ENCODE assay signal across 25 cellular contexts in the genomic region with DNA sequence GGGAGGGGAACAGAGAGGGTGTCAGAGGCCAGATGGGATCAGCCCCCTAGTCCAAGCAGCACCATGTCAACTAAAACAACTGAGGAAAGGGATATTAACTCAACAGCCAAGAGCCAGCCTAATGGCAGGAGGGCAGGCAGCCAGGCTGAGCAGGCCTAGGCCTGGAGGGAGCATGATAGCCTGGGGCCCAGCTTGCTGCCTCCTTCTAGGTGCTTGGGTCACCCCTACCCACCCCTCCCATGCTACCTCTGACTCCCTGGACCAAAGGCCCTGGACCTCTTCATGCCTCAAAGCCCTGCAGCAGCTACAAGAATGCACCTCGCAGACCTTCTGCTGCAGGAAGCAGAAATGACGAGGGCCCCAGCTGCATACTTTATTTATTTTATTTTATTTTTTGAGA. TPM values are rescaled to one million over a fixed set of nuclear protein-coding genes. Genes with fewer than 3 reads are reported as not detected.
DNase-seq lines count a peak whose midpoint lies in the region; ATAC-seq and TF ChIP-seq lines count a peak whose summit lies in the region.
"Had no signal": no experiment of that assay in that cellular context is flagged by ENCODE, and none has a peak within 500 bp of the region (broad histone marks: within the 10 kb centered on the region; RNA-seq: fewer than 3 reads in every experiment).

No MANE protein-coding gene starts in this region.

- no peak overlapping the region for H2BK5ac ChIP-seq in H9 (ENCODE audit: insufficient read length, low read length)

- no peak for ATAC-seq in heart right ventricle
- no peak for ATAC-seq in sciatic nerve
- no peak for ATAC-seq in mucosa of descending colon
- ATAC-seq in effector memory CD8-positive, alpha-beta T cell (replicated peaks): no peak
- ATAC-seq: activated T-cell treated with anti-CD3 and anti-CD28 coated beads, Interleukin-2, amount 50 U/mL, for 4 hours; HCT116; HepG2; stimulated activated memory B cell treated with anti-CD40 and anti-IgM and Interleukin-4, amounts not matched to agents 10 μg/mL and 1 μg/mL and 100 μg/mL, for 72 hours had no signal

- H3K79me1 ChIP-seq in H9 (ENCODE audit: insufficient read depth, low read depth, low read length, poor library complexity, severe bottlenecking): no peaks in the 10 kb centered on the region

- H2AK5ac ChIP-seq in H9 (ENCODE audit: insufficient read length, low read length): no peak overlapping the region

- no peak overlapping the region for H3K56ac ChIP-seq in H9 (ENCODE audit: insufficient read length, low read depth, low read length)

- H3T11ph ChIP-seq in H9 (ENCODE audit: low read length): no peak overlapping the region

- peaks cover 8% of the 10 kb centered on the region for H3K27me3 Mint-ChIP-seq in H9 (ENCODE audit: low read depth)
- no peaks in the 10 kb centered on the region for H3K27me3 Mint-ChIP-seq in effector memory CD8-positive, alpha-beta T cell
- H3K27me3 Mint-ChIP-seq: CD4-positive, CD25-positive, alpha-beta regulatory T cell had no signal

- H3K9me3 Mint-ChIP-seq in H9: no peaks in the 10 kb centered on the region
- no peaks in the 10 kb centered on the region for H3K9me3 Mint-ChIP-seq in effector memory CD8-positive, alpha-beta T cell
- H3K9me3 Mint-ChIP-seq: activated naive CD4-positive, alpha-beta T cell treated with anti-CD3 and anti-CD28 coated beads for 36 hours; activated T-cell treated with anti-CD3 and anti-CD28 coated beads, Interleukin-2, amount 50 U/mL, for 4 hours; CD4-positive, CD25-positive, alpha-beta regulatory T cell; stimulated activated memory B cell treated with anti-CD40 and anti-IgM and Interleukin-4, amounts not matched to agents 10 μg/mL and 1 μg/mL and 100 μg/mL, for 72 hours had no signal

- H3K27ac Mint-ChIP-seq in H9: no peak overlapping the region
- no peak overlapping the region for H3K27ac Mint-ChIP-seq in effector memory CD8-positive, alpha-beta T cell
- H3K27ac Mint-ChIP-seq: activated naive CD4-positive, alpha-beta T cell treated with anti-CD3 and anti-CD28 coated beads for 36 hours; CD4-positive, CD25-positive, alpha-beta regulatory T cell; stimulated activated memory B cell treated with anti-CD40 and anti-IgM and Interleukin-4, amounts not matched to agents 10 μg/mL and 1 μg/mL and 100 μg/mL, for 72 hours had no signal

- H3K4me3 Mint-ChIP-seq in H9: no peak overlapping the region
- H3K4me3 Mint-ChIP-seq in effector memory CD8-positive, alpha-beta T cell: no peak overlapping the region
- H3K4me3 Mint-ChIP-seq: activated naive CD4-positive, alpha-beta T cell treated with anti-CD3 and anti-CD28 coated beads for 36 hours; activated T-cell treated with anti-CD3 and anti-CD28 coated beads, Interleukin-2, amount 50 U/mL, for 4 hours; CD4-positive, CD25-positive, alpha-beta regulatory T cell; stimulated activated memory B cell treated with anti-CD40 and anti-IgM and Interleukin-4, amounts not matched to agents 10 μg/mL and 1 μg/mL and 100 μg/mL, for 72 hours had no signal

- no peak overlapping the region for H3K23ac ChIP-seq in H9 (ENCODE audit: insufficient read length, low read depth, low read length)

- peaks cover 23 to 40% of the 10 kb centered on the region in 2 experiments for H3K4me1 Mint-ChIP-seq in H9
- H3K4me1 Mint-ChIP-seq in effector memory CD8-positive, alpha-beta T cell (ENCODE audit: low read depth in 2 of 2): no peaks in the 10 kb centered on the region
- H3K4me1 Mint-ChIP-seq: CD4-positive, CD25-positive, alpha-beta regulatory T cell; stimulated activated memory B cell treated with anti-CD40 and anti-IgM and Interleukin-4, amounts not matched to agents 10 μg/mL and 1 μg/mL and 100 μg/mL, for 72 hours had no signal

- no peaks in the 10 kb centered on the region for H3K9me3 ChIP-seq in H9 (ENCODE audit: control insufficient read depth, low read depth, low read length)
- no peaks in the 10 kb centered on the region for H3K9me3 ChIP-seq in heart right ventricle
- H3K9me3 ChIP-seq in mucosa of descending colon: no peaks in the 10 kb centered on the region
- H3K9me3 ChIP-seq: neutrophil had no signal

- H4K20me1 ChIP-seq in H9 (ENCODE audit: control insufficient read depth, insufficient read depth, insufficient read length): no peaks in the 10 kb centered on the region

- no peak overlapping the region for H2BK120ac ChIP-seq in H9 (ENCODE audit: low read depth, low read length, poor library complexity, severe bottlenecking)

- no peak overlapping the region for H2BK20ac ChIP-seq in H9 (ENCODE audit: low read depth, low read length, poor library complexity, severe bottlenecking)

- H3K9ac ChIP-seq in H9 (ENCODE audit: extremely low read depth, insufficient read length, low read length): no peak overlapping the region

- no peaks in the 10 kb centered on the region for H3K79me2 ChIP-seq in H9 (ENCODE audit: insufficient read depth, low read length)

- H2BK12ac ChIP-seq in H9 (ENCODE audit: insufficient read length, low read depth, low read length): no peak overlapping the region

- intact Hi-C loops in heart right ventricle (cut with DNase I) (no loop called here), sciatic nerve (cut with DNase I) (no loop called here), mucosa of descending colon (cut with DNase I, micrococcal nuclease) (no loop called here)

- H3K14ac ChIP-seq in H9 (ENCODE audit: insufficient read depth, low read length): no peak overlapping the region; the same call in 1 of the 2 replicates

- H3K4me1 ChIP-seq in H9 (ENCODE audit: insufficient read depth, low read length) (peaks cover 3% of the 10 kb centered on the region; the same call in 1 of the 2 replicates), heart right ventricle (peaks cover 5 to 91% (median 45%) of the 10 kb centered on the region in 9 donors), mucosa of descending colon (ENCODE audit: low read depth) (no peaks in the 10 kb centered on the region)

- no peak overlapping the region for H3K4ac ChIP-seq in H9 (ENCODE audit: low read depth, low read length)

- no peak overlapping the region for H3K27ac ChIP-seq in H9 (ENCODE audit: insufficient read length, low read depth, low read length)
- H3K27ac ChIP-seq in heart right ventricle: peak overlapping the region in 7 of 10 donors; percentile 9 to 87 (median 80)
- H3K27ac ChIP-seq: HL-60, neutrophil had no signal

- no peaks in the 10 kb centered on the region for H3K36me3 Mint-ChIP-seq in H9 (ENCODE audit: insufficient read depth in 1 of 3, low read depth in 3 of 3)
- H3K36me3 Mint-ChIP-seq in effector memory CD8-positive, alpha-beta T cell (ENCODE audit: insufficient read depth): no peaks in the 10 kb centered on the region
- H3K36me3 Mint-ChIP-seq: CD4-positive, CD25-positive, alpha-beta regulatory T cell; stimulated activated memory B cell treated with anti-CD40 and anti-IgM and Interleukin-4, amounts not matched to agents 10 μg/mL and 1 μg/mL and 100 μg/mL, for 72 hours had no signal

- no peak for TF ChIP-seq CTCF in H9 (conservative IDR thresholded peaks at IDR 0.05)
- TF ChIP-seq CTCF in heart right ventricle (IDR thresholded peaks at IDR 0.05): no peak
- no peak for TF ChIP-seq CTCF in mucosa of descending colon (IDR thresholded peaks at IDR 0.05)

- H3K36me3 ChIP-seq in heart right ventricle: no peaks in the 10 kb centered on the region
- no peaks in the 10 kb centered on the region for H3K36me3 ChIP-seq in mucosa of descending colon (ENCODE audit: low read depth)
- H3K36me3 ChIP-seq: neutrophil had no signal

- H3K18ac ChIP-seq in H9 (ENCODE audit: insufficient read length, low read depth, low read length): no peak overlapping the region

- H3K23me2 ChIP-seq in H9 (ENCODE audit: insufficient read length, low read depth, low read length, poor library complexity, severe bottlenecking): no peaks in the 10 kb centered on the region

- peak; percentile 13 for DNase-seq in 8988T
- DNase-seq in H9: peak; percentile 16
- no peak for DNase-seq in heart right ventricle
- DNase-seq in sciatic nerve (ENCODE audit: low spot score): peak; percentile 34
- no peak for DNase-seq in mucosa of descending colon
- DNase-seq in effector memory CD8-positive, alpha-beta T cell: no peak
- no peak for DNase-seq in NCI-H1694 (lab: John Stamatoyannopoulos, UW)
- DNase-seq: activated naive CD4-positive, alpha-beta T cell treated with anti-CD3 and anti-CD28 coated beads for 36 hours; activated T-cell treated with anti-CD3 and anti-CD28 coated beads, Interleukin-2, amount 50 U/mL, for 4 hours; amygdala; CD4-positive, CD25-positive, alpha-beta regulatory T cell; kidney glomerular epithelial cell; mammary epithelial cell; NCI-H748 treated with DMSO at 0.1 percent for 48 hours; stimulated activated CD4-positive, alpha-beta T cell treated with anti-CD3 and anti-CD28 coated beads, Interleukin-4, amount 100 ng/mL, for 1 hour; SW 1271; T1000 had no signal

- no peak overlapping the region for H2BK15ac ChIP-seq in H9 (ENCODE audit: low read depth, low read length)

- no peak overlapping the region for H3K4me2 ChIP-seq in H9 (ENCODE audit: insufficient read depth, insufficient read length, low read length)

- H3K4me3 ChIP-seq in heart right ventricle (no peak overlapping the region), mucosa of descending colon (no peak overlapping the region)

- no peak overlapping the region for H4K91ac ChIP-seq in H9 (ENCODE audit: insufficient read length, low read depth, low read length)

- H4K5ac ChIP-seq in H9 (ENCODE audit: insufficient read length, low read depth, low read length): no peak overlapping the region

- H2AFZ ChIP-seq in H9 (ENCODE audit: low read length): no peak overlapping the region

- H4K8ac ChIP-seq in H9 (replicated peaks; ENCODE audit: insufficient read length, low read depth, low read length): no peak overlapping the region

- H3K27me3 ChIP-seq in H9 (ENCODE audit: insufficient read depth, low read length) (no peaks in the 10 kb centered on the region), heart right ventricle (no peaks in the 10 kb centered on the region)
- H3K27me3 ChIP-seq: neutrophil had no signal

- WGBS in H9 (ENCODE audit: extremely low coverage, insufficient read length, low lambda C conversion rate): no CpG with 5 or more reads among the region's 2 CpGs
- WGBS in heart right ventricle, 2 donors: 96 to 97% methylated on average over 2 of the region's 2 CpGs

RNA-seq across cellular contexts. Expression of a gene that starts 22.1 kb away (rescaled TPM):
- total RNA-seq in H9 (2021) (3.2 and 3.4 TPM in 2 replicates), heart right ventricle (100 to 1,000 TPM; 583 to 844 (median 738) TPM), sciatic nerve (703 TPM), mucosa of descending colon (1,000 to 10,000 TPM in 1 of 3 donors, 100 to 1,000 TPM in 1, 10 to 100 TPM in 1; 43.8 to 1,458 (median 121) TPM)
- 100 to 1,000 TPM in 1 of 2 donors, 10 to 100 TPM in 1; 64.6 to 244 TPM for polyA plus RNA-seq in heart right ventricle
- polyA plus RNA-seq: CD4-positive, CD25-positive, alpha-beta regulatory T cell had no signal

RNA-seq across cellular contexts. Expression of a gene that starts 44.2 kb away (rescaled TPM):
- total RNA-seq in H9 (2021) (0.44 and 0.66 TPM in 2 replicates), heart right ventricle (under 1 TPM in 1 of 10 donors, not detected in 9; 0.21 TPM), sciatic nerve (0.36 TPM), mucosa of descending colon (not detected)
- not detected for polyA plus RNA-seq in heart right ventricle
- total RNA-seq: bronchial epithelial cell, HepG2, LHCN-M2, mammary epithelial cell, temporal lobe had no signal
- polyA plus RNA-seq: HepG2, mammary epithelial cell had no signal

Comparison
In these comparisons a context has a peak if more than half of its experiments do, and no peak if none do; other contexts are left out.
1. DNase-seq: peak in 8988T (single experiment), H9 (single experiment) and sciatic nerve (single experiment); none in heart right ventricle (0 of 2), mucosa of descending colon (0 of 3), effector memory CD8-positive, alpha-beta T cell (0 of 3) and NCI-H1694 (single experiment).
2. RNA of a gene that starts 22.1 kb away (total RNA-seq): 583 to 844 TPM in heart right ventricle, 703 TPM in sciatic nerve (single experiment) and 43.8 to 1,458 TPM in mucosa of descending colon; 3.2 to 3.4 TPM in H9; every median in the first group is over 10 times any median in the second.